3 cellular contexts compared by ENCODE assay signal in genomic region chr12:121860699-121861098, GRCh38. TPM values are rescaled to one million over a fixed set of nuclear protein-coding genes. Genes with fewer than 3 reads are reported as not detected.
"Had no signal": no experiment of that assay in that cellular context is flagged by ENCODE, and none has a peak within 500 bp of the region (broad histone marks: within the 10 kb centered on the region; RNA-seq: fewer than 3 reads in every experiment).

No MANE protein-coding gene starts in this region.

RNA-seq across cellular contexts. Expression of gene HPD, which starts 2.0 kb away (rescaled TPM):
- total RNA-seq: HT-29, SK-MEL-5 had no signal
- polyA plus RNA-seq: IgD-negative memory B cell had no signal

RNA-seq across cellular contexts. Expression of gene CFAP251, which starts 57.7 kb away (rescaled TPM):
- polyA plus RNA-seq: IgD-negative memory B cell had no signal
